ENCODE assay signal across 1 cellular context in genomic region chr9:116842658-116843057, GRCh38.
TF ChIP-seq lines count a peak whose summit lies in the region.

No MANE protein-coding gene starts in this region.

TF ChIP-seq in GM12878, 131 proteins besides CTCF, POLR2A, EP300 and RAD21 (continued from another document):
- no peak for TF ChIP-seq REST (IDR thresholded peaks at IDR 0.05; ENCODE audit: low read depth, low read length)
- no peak for TF ChIP-seq SREBF2 (IDR thresholded peaks at IDR 0.05; ENCODE audit: low read length)
- TF ChIP-seq MXI1 (IDR thresholded peaks at IDR 0.05; ENCODE audit: low read depth, low read length), result no peak
- TF ChIP-seq MTA3 (IDR thresholded peaks at IDR 0.05; ENCODE audit: borderline replicate concordance, low read length), result no peak
- no peak for TF ChIP-seq SUPT20H (IDR thresholded peaks at IDR 0.05; ENCODE audit: borderline replicate concordance, control insufficient read depth, low read depth, low read length)
- no peak for TF ChIP-seq EED (IDR thresholded peaks at IDR 0.05; ENCODE audit: low read depth)
- TF ChIP-seq BACH1 (IDR thresholded peaks at IDR 0.05; ENCODE audit: borderline replicate concordance), result no peak
- no peak for TF ChIP-seq FOS (IDR thresholded peaks at IDR 0.05; ENCODE audit: borderline replicate concordance, extremely low read depth, insufficient read length)
- TF ChIP-seq, protein P1, sequence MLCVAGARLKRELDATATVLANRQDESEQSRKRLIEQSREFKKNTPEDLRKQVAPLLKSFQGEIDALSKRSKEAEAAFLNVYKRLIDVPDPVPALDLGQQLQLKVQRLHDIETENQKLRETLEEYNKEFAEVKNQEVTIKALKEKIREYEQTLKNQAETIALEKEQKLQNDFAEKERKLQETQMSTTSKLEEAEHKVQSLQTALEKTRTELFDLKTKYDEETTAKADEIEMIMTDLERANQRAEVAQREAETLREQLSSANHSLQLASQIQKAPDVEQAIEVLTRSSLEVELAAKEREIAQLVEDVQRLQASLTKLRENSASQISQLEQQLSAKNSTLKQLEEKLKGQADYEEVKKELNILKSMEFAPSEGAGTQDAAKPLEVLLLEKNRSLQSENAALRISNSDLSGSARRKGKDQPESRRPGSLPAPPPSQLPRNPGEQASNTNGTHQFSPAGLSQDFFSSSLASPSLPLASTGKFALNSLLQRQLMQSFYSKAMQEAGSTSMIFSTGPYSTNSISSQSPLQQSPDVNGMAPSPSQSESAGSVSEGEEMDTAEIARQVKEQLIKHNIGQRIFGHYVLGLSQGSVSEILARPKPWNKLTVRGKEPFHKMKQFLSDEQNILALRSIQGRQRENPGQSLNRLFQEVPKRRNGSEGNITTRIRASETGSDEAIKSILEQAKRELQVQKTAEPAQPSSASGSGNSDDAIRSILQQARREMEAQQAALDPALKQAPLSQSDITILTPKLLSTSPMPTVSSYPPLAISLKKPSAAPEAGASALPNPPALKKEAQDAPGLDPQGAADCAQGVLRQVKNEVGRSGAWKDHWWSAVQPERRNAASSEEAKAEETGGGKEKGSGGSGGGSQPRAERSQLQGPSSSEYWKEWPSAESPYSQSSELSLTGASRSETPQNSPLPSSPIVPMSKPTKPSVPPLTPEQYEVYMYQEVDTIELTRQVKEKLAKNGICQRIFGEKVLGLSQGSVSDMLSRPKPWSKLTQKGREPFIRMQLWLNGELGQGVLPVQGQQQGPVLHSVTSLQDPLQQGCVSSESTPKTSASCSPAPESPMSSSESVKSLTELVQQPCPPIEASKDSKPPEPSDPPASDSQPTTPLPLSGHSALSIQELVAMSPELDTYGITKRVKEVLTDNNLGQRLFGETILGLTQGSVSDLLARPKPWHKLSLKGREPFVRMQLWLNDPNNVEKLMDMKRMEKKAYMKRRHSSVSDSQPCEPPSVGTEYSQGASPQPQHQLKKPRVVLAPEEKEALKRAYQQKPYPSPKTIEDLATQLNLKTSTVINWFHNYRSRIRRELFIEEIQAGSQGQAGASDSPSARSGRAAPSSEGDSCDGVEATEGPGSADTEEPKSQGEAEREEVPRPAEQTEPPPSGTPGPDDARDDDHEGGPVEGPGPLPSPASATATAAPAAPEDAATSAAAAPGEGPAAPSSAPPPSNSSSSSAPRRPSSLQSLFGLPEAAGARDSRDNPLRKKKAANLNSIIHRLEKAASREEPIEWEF (IDR thresholded peaks at IDR 0.05; ENCODE audit: insufficient replicate concordance, low read depth, low read length), result no peak
